ENCODE assay signal across 11 cellular contexts in genomic region chr14:23512156-23512555, GRCh38. TPM values are rescaled to one million over a fixed set of nuclear protein-coding genes. Genes with fewer than 3 reads are reported as not detected.
A peak's percentile ranks its signal among the peaks of the same experiment; 100 is the strongest.
DNase-seq lines count a peak whose midpoint lies in the region; ATAC-seq lines count a peak whose summit lies in the region.
"Had no signal": no experiment of that assay in that cellular context is flagged by ENCODE, and none has a peak within 500 bp of the region (broad histone marks: within the 10 kb centered on the region; RNA-seq: fewer than 3 reads in every experiment).

No MANE protein-coding gene starts in this region.

- H4K91ac ChIP-seq in trophoblast cell (ENCODE audit: low read depth, low read length), result no peak overlapping the region

- WGBS in trophoblast cell (ENCODE audit: extremely low coverage, insufficient coverage, insufficient read length), result no CpG with 5 or more reads among the region's 13 CpGs

- H3K4me3 ChIP-seq in trophoblast cell (ENCODE audit: low read depth, low read length), result no peak overlapping the region

- no peak overlapping the region for H3K23ac ChIP-seq in trophoblast cell (ENCODE audit: low read length)

- H3K9me3 ChIP-seq in trophoblast cell (ENCODE audit: insufficient read depth, low read depth, low read length), result no peaks in the 10 kb centered on the region
- H3K9me3 ChIP-seq: gastroesophageal sphincter had no signal

- H3K27ac ChIP-seq in trophoblast cell (ENCODE audit: low read depth, low read length), result no peak overlapping the region
- H3K27ac ChIP-seq: gastroesophageal sphincter had no signal

- H3K27me3 ChIP-seq in trophoblast cell (ENCODE audit: insufficient read depth, low read length), result no peaks in the 10 kb centered on the region
- H3K27me3 ChIP-seq: gastroesophageal sphincter had no signal

- no peak overlapping the region for H3K14ac ChIP-seq in trophoblast cell (ENCODE audit: low read length)

- peak overlapping the region; percentile 49 for H3K27ac Mint-ChIP-seq in activated naive CD8-positive, alpha-beta T cell treated with anti-CD3 and anti-CD28 coated beads, Interleukin-2, amount 50 U/mL, for 24 hours
- peak overlapping the region; percentile 34 for H3K27ac Mint-ChIP-seq in stimulated activated naive CD8-positive, alpha-beta T cell treated with anti-CD3 and anti-CD28 coated beads, Interleukin-15, Interleukin-2, amounts not matched to agents 100 ng/mL and 50 ng/mL, for 24 hours

- H2BK120ac ChIP-seq in trophoblast cell (ENCODE audit: insufficient read depth, low read length, poor library complexity), result no peak overlapping the region

- H2BK12ac ChIP-seq in trophoblast cell (ENCODE audit: low read length), result no peak overlapping the region

- peak; percentile 13 for DNase-seq in activated CD4-positive, alpha-beta T cell treated with anti-CD3 and anti-CD28 coated beads for 48 hours
- no peak for DNase-seq in activated CD4-positive, alpha-beta T cell treated with anti-CD3 and anti-CD28 coated beads, Interleukin-2, amount 50 U/mL, for 4 hours
- peak; percentile 11 for DNase-seq in NCI-H446 treated with DMSO at 0.1 percent for 48 hours (lab: John Stamatoyannopoulos, UW)
- DNase-seq in activated naive CD8-positive, alpha-beta T cell treated with anti-CD3 and anti-CD28 coated beads, Interleukin-2, amount 50 U/mL, for 24 hours, result peak; percentile 8
- no peak for DNase-seq in GM03348 (ENCODE audit: low spot score)
- no peak for DNase-seq in activated gamma-delta T cell (lab: John Stamatoyannopoulos, UW)
- no peak for DNase-seq in trophoblast cell
- DNase-seq: aorta, SW 1271 had no signal

- no peak overlapping the region for H2AK5ac ChIP-seq in trophoblast cell (ENCODE audit: low read length)

- no peak overlapping the region for H3K4me2 ChIP-seq in trophoblast cell (ENCODE audit: low read length)

- H3K4me3 Mint-ChIP-seq in activated naive CD8-positive, alpha-beta T cell treated with anti-CD3 and anti-CD28 coated beads, Interleukin-2, amount 50 U/mL, for 24 hours, result peak overlapping the region; percentile 76
- H3K4me3 Mint-ChIP-seq in stimulated activated naive CD8-positive, alpha-beta T cell treated with anti-CD3 and anti-CD28 coated beads, Interleukin-15, Interleukin-2, amounts not matched to agents 100 ng/mL and 50 ng/mL, for 24 hours, result peak overlapping the region; percentile 66

- no peaks in the 10 kb centered on the region for H3K9me3 Mint-ChIP-seq in activated naive CD8-positive, alpha-beta T cell treated with anti-CD3 and anti-CD28 coated beads, Interleukin-2, amount 50 U/mL, for 24 hours
- no peaks in the 10 kb centered on the region for H3K9me3 Mint-ChIP-seq in stimulated activated naive CD8-positive, alpha-beta T cell treated with anti-CD3 and anti-CD28 coated beads, Interleukin-15, Interleukin-2, amounts not matched to agents 100 ng/mL and 50 ng/mL, for 24 hours

- no peaks in the 10 kb centered on the region for H3K79me1 ChIP-seq in trophoblast cell (ENCODE audit: low read length)

- no peak for ATAC-seq in activated naive CD8-positive, alpha-beta T cell treated with anti-CD3 and anti-CD28 coated beads, Interleukin-2, amount 50 U/mL, for 24 hours
- ATAC-seq: gastroesophageal sphincter had no signal

- no peak overlapping the region for H3K18ac ChIP-seq in trophoblast cell (ENCODE audit: low read length)

- peaks cover 6% of the 10 kb centered on the region for H3K4me1 Mint-ChIP-seq in activated naive CD8-positive, alpha-beta T cell treated with anti-CD3 and anti-CD28 coated beads, Interleukin-2, amount 50 U/mL, for 24 hours
- peaks cover 6% of the 10 kb centered on the region for H3K4me1 Mint-ChIP-seq in stimulated activated naive CD8-positive, alpha-beta T cell treated with anti-CD3 and anti-CD28 coated beads, Interleukin-15, Interleukin-2, amounts not matched to agents 100 ng/mL and 50 ng/mL, for 24 hours (ENCODE audit: low read depth)

- no peak overlapping the region for H2AFZ ChIP-seq in trophoblast cell (ENCODE audit: insufficient read depth, low read length, poor library complexity)

- H4K12ac ChIP-seq in trophoblast cell (ENCODE audit: low read depth, low read length), result no peak overlapping the region

- no peak overlapping the region for H3K9ac ChIP-seq in trophoblast cell (ENCODE audit: low read length)

- H3K36me3 ChIP-seq in trophoblast cell (ENCODE audit: control insufficient read depth in 1 of 2, insufficient read depth in 2 of 2, low read length in 2 of 2), result no peaks in the 10 kb centered on the region

- H3K27me3 Mint-ChIP-seq in activated naive CD8-positive, alpha-beta T cell treated with anti-CD3 and anti-CD28 coated beads, Interleukin-2, amount 50 U/mL, for 24 hours, result no peaks in the 10 kb centered on the region
- H3K27me3 Mint-ChIP-seq in stimulated activated naive CD8-positive, alpha-beta T cell treated with anti-CD3 and anti-CD28 coated beads, Interleukin-15, Interleukin-2, amounts not matched to agents 100 ng/mL and 50 ng/mL, for 24 hours, result no peaks in the 10 kb centered on the region

- H4K8ac ChIP-seq in trophoblast cell (ENCODE audit: low read depth, low read length), result no peak overlapping the region

- no peak overlapping the region for H2BK5ac ChIP-seq in trophoblast cell (ENCODE audit: low read depth, low read length, poor library complexity)

- H3K4ac ChIP-seq in trophoblast cell (ENCODE audit: low read depth, low read length), result no peak overlapping the region

- no peaks in the 10 kb centered on the region for H3K4me1 ChIP-seq in trophoblast cell (ENCODE audit: control insufficient read depth in 1 of 2, insufficient read depth in 2 of 2, low read length in 2 of 2)

- no peaks in the 10 kb centered on the region for H3K36me3 Mint-ChIP-seq in activated naive CD8-positive, alpha-beta T cell treated with anti-CD3 and anti-CD28 coated beads, Interleukin-2, amount 50 U/mL, for 24 hours (ENCODE audit: low read depth)
- no peaks in the 10 kb centered on the region for H3K36me3 Mint-ChIP-seq in stimulated activated naive CD8-positive, alpha-beta T cell treated with anti-CD3 and anti-CD28 coated beads, Interleukin-15, Interleukin-2, amounts not matched to agents 100 ng/mL and 50 ng/mL, for 24 hours (ENCODE audit: low read depth)

- H3K79me2 ChIP-seq in trophoblast cell (ENCODE audit: control insufficient read depth, insufficient read depth, low read length, poor library complexity), result no peaks in the 10 kb centered on the region

RNA-seq across cellular contexts. Expression of gene ZFHX2, which starts 39.4 kb away (rescaled TPM):
- polyA plus RNA-seq in trophoblast cell (2013), result 1.1 and 1.2 TPM in 2 replicates

RNA-seq across cellular contexts. Expression of gene NGDN, which starts 42.7 kb away (rescaled TPM):
- 67.2 and 67.4 TPM in 2 replicates for polyA plus RNA-seq in trophoblast cell (2013)

RNA-seq across cellular contexts. Expression of gene THTPA, which starts 43.9 kb away (rescaled TPM):
- 2.4 and 2.5 TPM in 2 replicates for polyA plus RNA-seq in trophoblast cell (2013)

RNA-seq across cellular contexts. Expression of gene AP1G2, which starts 55.4 kb away (rescaled TPM):
- polyA plus RNA-seq in trophoblast cell (2013), result 91.9 and 92.6 TPM in 2 replicates

Comparison
In these comparisons a context has a peak if more than half of its experiments do, and no peak if none do; other contexts are left out.
1. DNase-seq: peak in activated CD4-positive, alpha-beta T cell treated with anti-CD3 and anti-CD28 coated beads for 48 hours (single experiment), NCI-H446 treated with DMSO at 0.1 percent for 48 hours (single experiment) and activated naive CD8-positive, alpha-beta T cell treated with anti-CD3 and anti-CD28 coated beads, Interleukin-2, amount 50 U/mL, for 24 hours (single experiment); none in activated CD4-positive, alpha-beta T cell treated with anti-CD3 and anti-CD28 coated beads, Interleukin-2, amount 50 U/mL, for 4 hours (0 of 2), GM03348 (single experiment), activated gamma-delta T cell (single experiment) and trophoblast cell (0 of 2).